Comparison of ENCODE assay signal across 34 cellular contexts in genomic region chr12:2416158-2416557, GRCh38.
"Had no signal": no experiment of that assay in that cellular context is flagged by ENCODE, and none has a peak within 500 bp of the region (broad histone marks: within the 10 kb centered on the region; RNA-seq: fewer than 3 reads in every experiment).

No MANE protein-coding gene starts in this region.

- H3K4me3 ChIP-seq: adrenal gland, cardiac muscle cell had no signal

- H3K36me3 ChIP-seq: adrenal gland, cardiac muscle cell had no signal

- H3K4me1 Mint-ChIP-seq: activated CD4-positive, alpha-beta memory T cell treated with anti-CD3 and anti-CD28 coated beads, Interleukin-2, amount 10 ng/mL, durations not matched to agents 7 days and 5 days; activated CD4-positive, alpha-beta T cell treated with anti-CD3 and anti-CD28 coated beads for 36 hours; activated CD4-positive, alpha-beta T cell treated with anti-CD3 and anti-CD28 coated beads, Interleukin-2, amount 10 ng/mL, durations not matched to agents 7 days and 5 days; activated CD8-positive, alpha-beta memory T cell treated with anti-CD3 and anti-CD28 coated beads, Interleukin-2, amount 10 ng/mL, durations not matched to agents 7 days and 5 days; activated naive CD8-positive, alpha-beta T cell treated with anti-CD3 and anti-CD28 coated beads for 36 hours; central memory CD8-positive, alpha-beta T cell had no signal

- H3K9me3 ChIP-seq: adrenal gland had no signal

- H3K9me3 Mint-ChIP-seq: activated CD4-positive, alpha-beta memory T cell treated with anti-CD3 and anti-CD28 coated beads, Interleukin-2, amount 10 ng/mL, durations not matched to agents 7 days and 5 days; activated CD4-positive, alpha-beta T cell treated with anti-CD3 and anti-CD28 coated beads, Interleukin-2, amount 10 ng/mL, durations not matched to agents 7 days and 5 days; activated naive CD4-positive, alpha-beta T cell treated with anti-CD3 and anti-CD28 coated beads for 36 hours; activated naive CD4-positive, alpha-beta T cell treated with anti-CD3 and anti-CD28 coated beads, Interleukin-2, amount 50 U/mL, for 72 hours; activated naive CD8-positive, alpha-beta T cell treated with anti-CD3 and anti-CD28 coated beads for 36 hours; activated T-cell treated with anti-CD3 and anti-CD28 coated beads, Interleukin-2, amount 50 U/mL, for 24 hours; brain; central memory CD8-positive, alpha-beta T cell; T-helper 1 cell treated with Interleukin-12 subunit alpha and Interleukin-12 subunit beta and Interleukin-4 antibody, amounts not matched to agents 30 μg/mL and 1 μg/mL, for 36 hours; T-helper 2 cell treated with Interferon-gamma antibody and Interleukin-4, amounts not matched to agents 5 μg/mL and 100 μg/mL, for 36 hours had no signal

- H3K27ac ChIP-seq: adrenal gland, cardiac muscle cell, VCaP had no signal

- H3K4me1 ChIP-seq: adrenal gland had no signal

- H3K4me3 Mint-ChIP-seq: activated CD4-positive, alpha-beta memory T cell treated with anti-CD3 and anti-CD28 coated beads, Interleukin-2, amount 10 ng/mL, durations not matched to agents 7 days and 5 days; activated CD4-positive, alpha-beta T cell treated with anti-CD3 and anti-CD28 coated beads for 36 hours; activated CD4-positive, alpha-beta T cell treated with anti-CD3 and anti-CD28 coated beads, Interleukin-2, amount 10 ng/mL, durations not matched to agents 7 days and 5 days; activated CD8-positive, alpha-beta memory T cell treated with anti-CD3 and anti-CD28 coated beads, Interleukin-2, amount 10 ng/mL, durations not matched to agents 7 days and 5 days; activated CD8-positive, alpha-beta T cell treated with anti-CD3 and anti-CD28 coated beads, Interleukin-2, amount 10 ng/mL, durations not matched to agents 7 days and 5 days; activated naive CD4-positive, alpha-beta T cell treated with anti-CD3 and anti-CD28 coated beads for 36 hours; activated naive CD8-positive, alpha-beta T cell treated with anti-CD3 and anti-CD28 coated beads for 36 hours; activated T-cell treated with anti-CD3 and anti-CD28 coated beads, Interleukin-2, amount 50 U/mL, for 24 hours; brain; central memory CD8-positive, alpha-beta T cell; T-helper 1 cell treated with Interleukin-12 subunit alpha and Interleukin-12 subunit beta and Interleukin-4 antibody, amounts not matched to agents 30 μg/mL and 1 μg/mL, for 36 hours; T-helper 2 cell treated with Interferon-gamma antibody and Interleukin-4, amounts not matched to agents 5 μg/mL and 100 μg/mL, for 36 hours had no signal

- H3K36me3 Mint-ChIP-seq: activated CD8-positive, alpha-beta memory T cell treated with anti-CD3 and anti-CD28 coated beads, Interleukin-2, amount 10 ng/mL, durations not matched to agents 7 days and 5 days; activated naive CD4-positive, alpha-beta T cell treated with anti-CD3 and anti-CD28 coated beads, Interleukin-2, amount 50 U/mL, for 72 hours; activated naive CD8-positive, alpha-beta T cell treated with anti-CD3 and anti-CD28 coated beads for 36 hours; brain had no signal

- H3K27me3 ChIP-seq: adrenal gland, cardiac muscle cell had no signal

- H3K27ac Mint-ChIP-seq: activated CD4-positive, alpha-beta memory T cell treated with anti-CD3 and anti-CD28 coated beads, Interleukin-2, amount 10 ng/mL, durations not matched to agents 7 days and 5 days; activated CD4-positive, alpha-beta T cell treated with anti-CD3 and anti-CD28 coated beads for 36 hours; activated CD4-positive, alpha-beta T cell treated with anti-CD3 and anti-CD28 coated beads, Interleukin-2, amount 10 ng/mL, durations not matched to agents 7 days and 5 days; activated CD8-positive, alpha-beta memory T cell treated with anti-CD3 and anti-CD28 coated beads, Interleukin-2, amount 10 ng/mL, durations not matched to agents 7 days and 5 days; activated CD8-positive, alpha-beta T cell treated with anti-CD3 and anti-CD28 coated beads, Interleukin-2, amount 10 ng/mL, durations not matched to agents 7 days and 5 days; activated naive CD4-positive, alpha-beta T cell treated with anti-CD3 and anti-CD28 coated beads for 36 hours; activated naive CD4-positive, alpha-beta T cell treated with anti-CD3 and anti-CD28 coated beads, Interleukin-2, amount 50 U/mL, for 72 hours; activated T-cell treated with anti-CD3 and anti-CD28 coated beads, Interleukin-2, amount 50 U/mL, for 24 hours; brain; T-helper 1 cell treated with Interleukin-12 subunit alpha and Interleukin-12 subunit beta and Interleukin-4 antibody, amounts not matched to agents 30 μg/mL and 1 μg/mL, for 36 hours; T-helper 2 cell treated with Interferon-gamma antibody and Interleukin-4, amounts not matched to agents 5 μg/mL and 100 μg/mL, for 36 hours had no signal

- DNase-seq: activated CD4-positive, alpha-beta memory T cell treated with anti-CD3 and anti-CD28 coated beads, Interleukin-2, amount 10 ng/mL, durations not matched to agents 7 days and 5 days; activated CD4-positive, alpha-beta T cell treated with anti-CD3 and anti-CD28 coated beads for 1 hour; activated CD4-positive, alpha-beta T cell treated with anti-CD3 and anti-CD28 coated beads for 36 hours; activated CD4-positive, alpha-beta T cell treated with anti-CD3 and anti-CD28 coated beads for 48 hours; activated CD4-positive, alpha-beta T cell treated with anti-CD3 and anti-CD28 coated beads, Interleukin-2, amount 10 ng/mL, durations not matched to agents 7 days and 5 days; activated CD4-positive, alpha-beta T cell treated with anti-CD3 and anti-CD28 coated beads, Interleukin-2, amount 50 U/mL, for 48 hours; activated CD4-positive, CD25-positive, alpha-beta regulatory T cell; activated CD8-positive, alpha-beta memory T cell treated with anti-CD3 and anti-CD28 coated beads for 24 hours; activated CD8-positive, alpha-beta memory T cell treated with anti-CD3 and anti-CD28 coated beads, Interleukin-2, amount 10 ng/mL, durations not matched to agents 7 days and 5 days; activated CD8-positive, alpha-beta memory T cell treated with anti-CD3 and anti-CD28 coated beads, Interleukin-2, amount 50 U/mL, for 48 hours; activated CD8-positive, alpha-beta T cell treated with anti-CD3 and anti-CD28 coated beads, Interleukin-2, amount 10 ng/mL, durations not matched to agents 7 days and 5 days; activated gamma-delta T cell treated with Interleukin-2 at 50 U/mL for 16 hours; activated naive CD4-positive, alpha-beta T cell; activated naive CD4-positive, alpha-beta T cell treated with anti-CD3 and anti-CD28 coated beads for 36 hours; activated naive CD4-positive, alpha-beta T cell treated with anti-CD3 and anti-CD28 coated beads, Interleukin-2, amount 50 U/mL, for 16 hours; activated naive CD8-positive, alpha-beta T cell treated with anti-CD3 and anti-CD28 coated beads for 36 hours; activated T-cell treated with anti-CD3 and anti-CD28 coated beads, Interleukin-2, amount 50 U/mL, for 24 hours; activated T-cell treated with anti-CD3 and anti-CD28 coated beads, Interleukin-2, amount 50 U/mL, for 48 hours; adrenal gland; amniotic stem cell; aorta; caudate nucleus; cerebellar nuclear complex; T-helper 1 cell; T-helper 2 cell; T-helper 9 cell had no signal

- ATAC-seq: activated CD4-positive, alpha-beta T cell treated with anti-CD3 and anti-CD28 coated beads for 36 hours; activated CD4-positive, CD25-positive, alpha-beta regulatory T cell treated with anti-CD3 and anti-CD28 coated beads, Interleukin-2, amount 50 U/mL, for 24 hours; activated CD8-positive, alpha-beta memory T cell treated with anti-CD3 and anti-CD28 coated beads, Interleukin-2, amount 10 ng/mL, durations not matched to agents 7 days and 5 days; activated CD8-positive, alpha-beta T cell treated with anti-CD3 and anti-CD28 coated beads, Interleukin-2, amount 10 ng/mL, durations not matched to agents 7 days and 5 days; activated naive CD4-positive, alpha-beta T cell treated with anti-CD3 and anti-CD28 coated beads, Interleukin-2, amount 50 U/mL, for 72 hours had no signal

- H3K27me3 Mint-ChIP-seq: activated CD4-positive, alpha-beta memory T cell treated with anti-CD3 and anti-CD28 coated beads, Interleukin-2, amount 10 ng/mL, durations not matched to agents 7 days and 5 days; activated CD4-positive, alpha-beta T cell treated with anti-CD3 and anti-CD28 coated beads for 36 hours; activated CD4-positive, alpha-beta T cell treated with anti-CD3 and anti-CD28 coated beads, Interleukin-2, amount 10 ng/mL, durations not matched to agents 7 days and 5 days; activated naive CD8-positive, alpha-beta T cell treated with anti-CD3 and anti-CD28 coated beads for 36 hours; activated T-cell treated with anti-CD3 and anti-CD28 coated beads, Interleukin-2, amount 50 U/mL, for 24 hours had no signal
